Comparison of ENCODE assay signal across 8 cellular contexts in genomic region chr11:102047305-102047924, GRCh38. TPM values are rescaled to one million over a fixed set of nuclear protein-coding genes. Genes with fewer than 3 reads are reported as not detected.
DNase-seq lines count a peak whose midpoint lies in the region; ATAC-seq and TF ChIP-seq lines count a peak whose summit lies in the region.

TSS of gene CFAP300 (plus strand) at chr11:102047437. CDS start at chr11:102047471, 34 bp downstream.

- no peak for TF ChIP-seq POLR2A in sigmoid colon (IDR thresholded peaks at IDR 0.05)

- peak within 1 kb of the TSS; percentile 73; the same call in 1 of the 2 replicates for H3K4me3 ChIP-seq in iPS-20b (ENCODE audit: low read length)
- H3K4me3 ChIP-seq in sigmoid colon = peak within 1 kb of the TSS; percentile 46 to 62 (median 58)

- DNase-seq in GM10248 (ENCODE audit: extremely low spot score) (peak; percentile 23), T1000 (lab: John Stamatoyannopoulos, UW) (peak; percentile 78), T47D (ENCODE audit: low read depth in 1 of 2, low spot score in 1 of 2) (peak; percentile 85 to 92), sigmoid colon (peak; percentile 94)
- no peak for DNase-seq in NK-92 treated with Interleukin-12 subunit alpha and Interleukin-12 subunit beta, amount 100 ng/mL, for 24 hours (lab: John Stamatoyannopoulos, UW)

- WGBS in sigmoid colon, 2 donors = 2 to 3% methylated on average over 45 of the region's 45 CpGs

- POLR2A ChIA-PET in GM10248 (lab: Yijun Ruan, JAX) = no interaction called here

- TF ChIP-seq CTCF in GM10248 (IDR thresholded peaks at IDR 0.05; ENCODE audit: control extremely low read depth, extremely low read depth, low read depth, missing control alignments) = no peak
- no peak for TF ChIP-seq CTCF in sigmoid colon (IDR thresholded peaks at IDR 0.05)

- H3K27ac ChIP-seq in iPS-20b (ENCODE audit: low read length) = no peak within 1 kb of the TSS
- peak within 1 kb of the TSS; percentile 61 to 78 (median 67) for H3K27ac ChIP-seq in sigmoid colon

- intact Hi-C loops in sigmoid colon (cut with DNase I) = loop anchor here (5.0 kb wide), 2 partner anchors 65 to 220 kb away; partner anchors contain the start of gene YAP1

- no peaks in the 10 kb centered on the region for H3K9me3 ChIP-seq in iPS-20b (ENCODE audit: insufficient read depth, low read depth, low read length)
- H3K9me3 ChIP-seq in sigmoid colon = no peaks in the 10 kb centered on the region

- CTCF ChIA-PET in GM10248 (lab: Yijun Ruan, JAX) = interaction anchor here (1.4 kb wide), 1 partner anchor 35 kb away, joined by 3 read pairs; no protein-coding TSS in a partner anchor

- H3K4me1 ChIP-seq in iPS-20b (ENCODE audit: insufficient read depth, low read length) (no peaks in the 10 kb centered on the region), sigmoid colon (peaks cover 0 to 10% (median 5%) of the 10 kb centered on the region in 4 donors)

- TF ChIP-seq EP300 in Ishikawa (IDR thresholded peaks at IDR 0.05; ENCODE audit: borderline replicate concordance) (no peak), sigmoid colon (IDR thresholded peaks at IDR 0.05) (no peak)

- H3K9ac ChIP-seq in iPS-20b (ENCODE audit: low read depth, low read length) = peak within 1 kb of the TSS; percentile 59; the same call in 1 of the 2 replicates

- H3K27me3 ChIP-seq in iPS-20b (ENCODE audit: insufficient read depth, low read length) (peaks cover 6% of the 10 kb centered on the region; the same call in 1 of the 2 replicates), sigmoid colon (no peaks in the 10 kb centered on the region)

- in situ Hi-C loops in T47D (cut with HindIII; ENCODE audit: low pct_unique_long_range_greater_than_20kb, low sequenced_read_pairs) = no loop called here

- no peaks in the 10 kb centered on the region for H3K36me3 ChIP-seq in iPS-20b (ENCODE audit: insufficient read depth, low read depth, low read length)
- no peaks in the 10 kb centered on the region for H3K36me3 ChIP-seq in sigmoid colon

- no peak for ATAC-seq in GM19023 (IDR thresholded peaks at IDR 0.05; ENCODE audit: unreplicated experiment)

- TF ChIP-seq RAD21 in Ishikawa (IDR thresholded peaks at IDR 0.05; ENCODE audit: low read depth) = no peak

TF ChIP-seq in Ishikawa, 13 proteins besides CTCF, POLR2A, EP300 and RAD21:
- 0 out of 2 replicates have a peak, but pooled peaks have one; percentile 27 for TF ChIP-seq YY1 (IDR thresholded peaks at IDR 0.05; ENCODE audit: low read depth)
- TF ChIP-seq TAF1 (IDR thresholded peaks at IDR 0.05; ENCODE audit: low read depth) = no peak
- TF ChIP-seq, protein P1, sequence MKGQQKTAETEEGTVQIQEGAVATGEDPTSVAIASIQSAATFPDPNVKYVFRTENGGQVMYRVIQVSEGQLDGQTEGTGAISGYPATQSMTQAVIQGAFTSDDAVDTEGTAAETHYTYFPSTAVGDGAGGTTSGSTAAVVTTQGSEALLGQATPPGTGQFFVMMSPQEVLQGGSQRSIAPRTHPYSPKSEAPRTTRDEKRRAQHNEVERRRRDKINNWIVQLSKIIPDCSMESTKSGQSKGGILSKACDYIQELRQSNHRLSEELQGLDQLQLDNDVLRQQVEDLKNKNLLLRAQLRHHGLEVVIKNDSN (IDR thresholded peaks at IDR 0.05) = no peak
- TF ChIP-seq EGR1 (IDR thresholded peaks at IDR 0.05) = peak; percentile 52; the same call in 1 of the 2 replicates
- peak; percentile 59 for TF ChIP-seq MAX (IDR thresholded peaks at IDR 0.05)
- no peak for TF ChIP-seq ZBTB7A (IDR thresholded peaks at IDR 0.05; ENCODE audit: low read depth)
- TF ChIP-seq TEAD4 (IDR thresholded peaks at IDR 0.05) = no peak
- no peak for TF ChIP-seq TCF12 (IDR thresholded peaks at IDR 0.05; ENCODE audit: low read depth)
- TF ChIP-seq, protein P2, sequence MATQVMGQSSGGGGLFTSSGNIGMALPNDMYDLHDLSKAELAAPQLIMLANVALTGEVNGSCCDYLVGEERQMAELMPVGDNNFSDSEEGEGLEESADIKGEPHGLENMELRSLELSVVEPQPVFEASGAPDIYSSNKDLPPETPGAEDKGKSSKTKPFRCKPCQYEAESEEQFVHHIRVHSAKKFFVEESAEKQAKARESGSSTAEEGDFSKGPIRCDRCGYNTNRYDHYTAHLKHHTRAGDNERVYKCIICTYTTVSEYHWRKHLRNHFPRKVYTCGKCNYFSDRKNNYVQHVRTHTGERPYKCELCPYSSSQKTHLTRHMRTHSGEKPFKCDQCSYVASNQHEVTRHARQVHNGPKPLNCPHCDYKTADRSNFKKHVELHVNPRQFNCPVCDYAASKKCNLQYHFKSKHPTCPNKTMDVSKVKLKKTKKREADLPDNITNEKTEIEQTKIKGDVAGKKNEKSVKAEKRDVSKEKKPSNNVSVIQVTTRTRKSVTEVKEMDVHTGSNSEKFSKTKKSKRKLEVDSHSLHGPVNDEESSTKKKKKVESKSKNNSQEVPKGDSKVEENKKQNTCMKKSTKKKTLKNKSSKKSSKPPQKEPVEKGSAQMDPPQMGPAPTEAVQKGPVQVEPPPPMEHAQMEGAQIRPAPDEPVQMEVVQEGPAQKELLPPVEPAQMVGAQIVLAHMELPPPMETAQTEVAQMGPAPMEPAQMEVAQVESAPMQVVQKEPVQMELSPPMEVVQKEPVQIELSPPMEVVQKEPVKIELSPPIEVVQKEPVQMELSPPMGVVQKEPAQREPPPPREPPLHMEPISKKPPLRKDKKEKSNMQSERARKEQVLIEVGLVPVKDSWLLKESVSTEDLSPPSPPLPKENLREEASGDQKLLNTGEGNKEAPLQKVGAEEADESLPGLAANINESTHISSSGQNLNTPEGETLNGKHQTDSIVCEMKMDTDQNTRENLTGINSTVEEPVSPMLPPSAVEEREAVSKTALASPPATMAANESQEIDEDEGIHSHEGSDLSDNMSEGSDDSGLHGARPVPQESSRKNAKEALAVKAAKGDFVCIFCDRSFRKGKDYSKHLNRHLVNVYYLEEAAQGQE (IDR thresholded peaks at IDR 0.05; ENCODE audit: low read depth) = no peak
- TF ChIP-seq CREB1 (IDR thresholded peaks at IDR 0.05; ENCODE audit: low read depth) = no peak; the same call in 1 of the 2 replicates
- TF ChIP-seq CEBPB (IDR thresholded peaks at IDR 0.05) = no peak
- TF ChIP-seq FOXM1 (IDR thresholded peaks at IDR 0.05; ENCODE audit: borderline replicate concordance, low read depth) = no peak

RNA-seq across cellular contexts. Expression of gene CFAP300, which starts in this region (rescaled TPM):
- total RNA-seq in sigmoid colon = 10 to 100 TPM in 1 of 4 donors, 1 to 10 TPM in 3; 2.0 to 15.0 (median 4.0) TPM
- 1 to 10 TPM in 1 of 3 donors, under 1 TPM in 1, not detected in 1; 0.76 to 1.6 TPM for polyA plus RNA-seq in sigmoid colon
